18 cellular contexts compared by ENCODE assay signal in genomic region chr22:37061611-37062365, GRCh38. TPM values are rescaled to one million over a fixed set of nuclear protein-coding genes. Genes with fewer than 3 reads are reported as not detected.
"Had no signal": no experiment of that assay in that cellular context is flagged by ENCODE, and none has a peak within 500 bp of the region (broad histone marks: within the 10 kb centered on the region; RNA-seq: fewer than 3 reads in every experiment).

No MANE protein-coding gene starts in this region.

- ATAC-seq: esophagus mucosa, gastrocnemius medialis had no signal

- H3K27me3 Mint-ChIP-seq: activated CD4-positive, alpha-beta T cell treated with anti-CD3 and anti-CD28 coated beads, Interleukin-2, amount 10 ng/mL, durations not matched to agents 24 days and 14 days; natural killer cell treated with Interleukin-12 subunit alpha and Interleukin-12 subunit beta and Interleukin-15 and Interleukin-18, amount 100 ng/mL, for 72 hours had no signal

- H3K9me3 Mint-ChIP-seq: activated CD4-positive, alpha-beta T cell treated with anti-CD3 and anti-CD28 coated beads, Interleukin-2, amount 10 ng/mL, durations not matched to agents 24 days and 14 days; activated T-helper 2 cell treated with anti-CD3 and anti-CD28 coated beads, Interferon-gamma antibody, Interleukin-2, Interleukin-4, amounts not matched to agents 10 μg/mL and 5 μg/mL and 100 μg/mL, durations not matched to agents 14 hours and 24 hours and 36 hours; dendritic cell treated with granulocyte-macrophage colony-stimulating factor and Interleukin-4, amounts not matched to agents 40 ng/mL and 50 ng/mL, for 4 days; natural killer cell treated with Interleukin-12 subunit alpha and Interleukin-12 subunit beta and Interleukin-15 and Interleukin-18, amount 100 ng/mL, for 72 hours; T-helper 2 cell treated with Interferon-gamma antibody and Interleukin-4, amounts not matched to agents 5 μg/mL and 100 μg/mL, for 36 hours; WTC11 had no signal

- H3K36me3 ChIP-seq: gastrocnemius medialis had no signal

- H3K27ac Mint-ChIP-seq: activated T-helper 2 cell treated with anti-CD3 and anti-CD28 coated beads, Interferon-gamma antibody, Interleukin-2, Interleukin-4, amounts not matched to agents 10 μg/mL and 5 μg/mL and 100 μg/mL, durations not matched to agents 14 hours and 24 hours and 36 hours; dendritic cell treated with granulocyte-macrophage colony-stimulating factor and Interleukin-4, amounts not matched to agents 40 ng/mL and 50 ng/mL, for 4 days; natural killer cell treated with Interleukin-12 subunit alpha and Interleukin-12 subunit beta and Interleukin-15 and Interleukin-18, amount 100 ng/mL, for 72 hours had no signal

- DNase-seq: effector CD8-positive, alpha-beta T cell; gastrocnemius medialis; spleen; stimulated activated naive CD4-positive, alpha-beta T cell had no signal

- H3K4me1 ChIP-seq: gastrocnemius medialis, spleen, tibial nerve had no signal

- H3K9me3 ChIP-seq: gastrocnemius medialis, spleen, tibial nerve had no signal

- H3K4me3 ChIP-seq: gastrocnemius medialis, lung, spleen, tibial nerve had no signal

- H3K36me3 Mint-ChIP-seq: natural killer cell treated with Interleukin-12 subunit alpha and Interleukin-12 subunit beta and Interleukin-15 and Interleukin-18, amount 100 ng/mL, for 72 hours had no signal

- H3K4me3 Mint-ChIP-seq: dendritic cell treated with granulocyte-macrophage colony-stimulating factor and Interleukin-4, amounts not matched to agents 40 ng/mL and 50 ng/mL, for 4 days; natural killer cell treated with Interleukin-12 subunit alpha and Interleukin-12 subunit beta and Interleukin-15 and Interleukin-18, amount 100 ng/mL, for 72 hours; T-helper 2 cell treated with Interferon-gamma antibody and Interleukin-4, amounts not matched to agents 5 μg/mL and 100 μg/mL, for 36 hours had no signal

- H3K27me3 ChIP-seq: gastrocnemius medialis, tibial nerve had no signal

- H3K27ac ChIP-seq: gastrocnemius medialis, spleen, tibial nerve had no signal

RNA-seq across cellular contexts. Expression of gene TMPRSS6, which starts 47.7 kb away (rescaled TPM):
- total RNA-seq: astrocyte, bronchial epithelial cell, cerebellum, esophagus mucosa, renal cortical epithelial cell, tibial nerve had no signal
- polyA plus RNA-seq: keratinocyte had no signal
